In genomic region chr3:27914199-27914598, GRCh38 we compare ENCODE assay signal across 16 cellular contexts.
DNase-seq lines count a peak whose midpoint lies in the region; FAIRE-seq and TF ChIP-seq lines count a peak whose summit lies in the region.
"Had no signal": no experiment of that assay in that cellular context is flagged by ENCODE, and none has a peak within 500 bp of the region (broad histone marks: within the 10 kb centered on the region; RNA-seq: fewer than 3 reads in every experiment).

No MANE protein-coding gene starts in this region.

- H3K4me1 ChIP-seq in SK-N-SH (ENCODE audit: control insufficient read depth in 1 of 2, insufficient read depth in 2 of 2, low read depth in 1 of 2, low read length in 1 of 2) = no peaks in the 10 kb centered on the region; a peak in 1 of 4 replicates
- H3K4me1 ChIP-seq in kidney (ENCODE audit: control insufficient read depth in 1 of 2, insufficient read depth in 1 of 2, low read depth in 1 of 2, low read length in 2 of 2) = no peaks in the 10 kb centered on the region
- H3K4me1 ChIP-seq: lower lobe of right lung, parathyroid adenoma had no signal

- POLR2A ChIA-PET in SK-N-SH (lab: Yijun Ruan, JAX) = no interaction called here

- FAIRE-seq in kidney (lab: Jason Lieb, UNC) = no peak

- CTCF ChIA-PET in SK-N-SH (lab: Yijun Ruan, JAX) = interaction anchor here (0.7 to 1.5 kb wide), 2 partner anchors 10 to 374 kb away, joined by 3 to 6 read pairs; no protein-coding TSS in a partner anchor

- H4K20me1 ChIP-seq in SK-N-SH (ENCODE audit: insufficient read depth) = no peaks in the 10 kb centered on the region

- H3K9ac ChIP-seq in SK-N-SH (no peak overlapping the region), kidney (ENCODE audit: low read length in 2 of 2) (no peak overlapping the region)
- H3K9ac ChIP-seq: KMS-11, parathyroid adenoma had no signal

- 13% methylated on average over 4 of the region's 6 CpGs for WGBS in SK-N-SH (ENCODE audit: low lambda C conversion rate)

- H3K36me3 ChIP-seq in SK-N-SH (replicated peaks in 1 of 2; ENCODE audit: control insufficient read depth in 1 of 2, insufficient read depth in 2 of 2, low read length in 1 of 2) = no peaks in the 10 kb centered on the region
- H3K36me3 ChIP-seq in kidney (ENCODE audit: control insufficient read depth in 1 of 2, insufficient read depth in 2 of 2, low read length in 2 of 2) = no peaks in the 10 kb centered on the region
- H3K36me3 ChIP-seq: lower lobe of right lung had no signal

- in situ Hi-C loops in KBM-7 (cut with MboI; ENCODE audit: low pct_unique_long_range_greater_than_20kb, low sequenced_read_pairs) = no loop called here

- H3K4me3 ChIP-seq in SK-N-SH (ENCODE audit: low read depth in 2 of 2, low read length in 1 of 2) (no peak overlapping the region; a peak in 1 of 4 replicates), kidney (ENCODE audit: low read length in 2 of 2) (no peak overlapping the region)
- H3K4me3 ChIP-seq: lower lobe of right lung had no signal

- TF ChIP-seq RAD21 in SK-N-SH (IDR thresholded peaks at IDR 0.05; ENCODE audit: low read length) = peak; percentile 31

- H2AFZ ChIP-seq in SK-N-SH (ENCODE audit: low read depth) = 0 out of 2 replicates have a peak overlapping the region, but pooled peaks have one; percentile 6
- H2AFZ ChIP-seq: parathyroid adenoma had no signal

- DNase-seq in DMS 273 (lab: John Stamatoyannopoulos, UW; ENCODE audit: unreplicated experiment) = peak; percentile 8
- DNase-seq in DMS 273 treated with DMSO at 0.1 percent for 48 hours (lab: John Stamatoyannopoulos, UW) = no peak
- peak; percentile 19 for DNase-seq in KBM-7
- peak; percentile 5 for DNase-seq in SK-N-SH
- DNase-seq in myocyte (ENCODE audit: low read depth) = peak; percentile 35
- no peak for DNase-seq in T1000 (lab: John Stamatoyannopoulos, UW)
- no peak for DNase-seq in hypothalamus (lab: John Stamatoyannopoulos, UW)
- DNase-seq in kidney = no peak
- DNase-seq: 8988T; activated CD4-positive, alpha-beta T cell treated with anti-CD3 and anti-CD28 coated beads, Interleukin-2, amount 50 U/mL, for 4 hours; activated naive CD4-positive, alpha-beta T cell treated with Interleukin-2 at 50 U/mL for 16 hours; lower lobe of right lung; NCI-H446 treated with DMSO at 0.1 percent for 48 hours; stimulated activated naive B cell treated with anti-CD40 and anti-IgM and Interleukin-4, amounts not matched to agents 10 μg/mL and 1 μg/mL and 100 μg/mL, for 72 hours had no signal

- intact Hi-C loops in kidney (cut with DNase I) = no loop called here

- no peaks in the 10 kb centered on the region for H3F3A ChIP-seq in SK-N-SH (replicated peaks; ENCODE audit: insufficient read depth)

- no peaks in the 10 kb centered on the region for H3K9me2 ChIP-seq in SK-N-SH

- peak; percentile 29; the same call in 1 of the 2 replicates for TF ChIP-seq CTCF in SK-N-SH (IDR thresholded peaks at IDR 0.05)
- TF ChIP-seq CTCF in kidney (IDR thresholded peaks at IDR 0.05; ENCODE audit: borderline replicate concordance, extremely low read depth, insufficient read depth) = no peak

- no peaks in the 10 kb centered on the region for H3K79me2 ChIP-seq in SK-N-SH (ENCODE audit: insufficient read depth)
- H3K79me2 ChIP-seq: parathyroid adenoma had no signal

- H3K27ac ChIP-seq in SK-N-SH (ENCODE audit: low read depth in 2 of 2, low read length in 1 of 2) = no peak overlapping the region
- no peak overlapping the region for H3K27ac ChIP-seq in kidney (ENCODE audit: low read depth in 2 of 2, low read length in 2 of 2)
- H3K27ac ChIP-seq: KMS-11, lower lobe of right lung, parathyroid adenoma had no signal

- H3K4me2 ChIP-seq in SK-N-SH = peak overlapping the region; percentile 63; the same call in 1 of the 2 replicates
- H3K4me2 ChIP-seq: KMS-11 had no signal

- H3K9me3 ChIP-seq in SK-N-SH (no peaks in the 10 kb centered on the region), kidney (ENCODE audit: control insufficient read depth in 1 of 2, low read length in 2 of 2) (no peaks in the 10 kb centered on the region)
- H3K9me3 ChIP-seq: lower lobe of right lung had no signal

- TF ChIP-seq EP300 in SK-N-SH (IDR thresholded peaks at IDR 0.05; ENCODE audit: borderline replicate concordance in 1 of 2, low read depth in 1 of 2, low read length in 1 of 2) = no peak

- H3K27me3 ChIP-seq in SK-N-SH (ENCODE audit: insufficient read depth) = peaks cover 4% of the 10 kb centered on the region; the same call in 1 of the 2 replicates

TF ChIP-seq in SK-N-SH, 30 proteins besides CTCF, POLR2A, EP300 and RAD21:
- TF ChIP-seq SIN3A (IDR thresholded peaks at IDR 0.05; ENCODE audit: borderline replicate concordance, low read depth, low read length) (no peak), MEF2A (IDR thresholded peaks at IDR 0.05; ENCODE audit: borderline replicate concordance, low read depth) (no peak), PBX3 (IDR thresholded peaks at IDR 0.05) (no peak), NFIC (IDR thresholded peaks at IDR 0.05; ENCODE audit: borderline replicate concordance) (no peak), USF2 (IDR thresholded peaks at IDR 0.05; ENCODE audit: borderline replicate concordance, low read depth, low read length) (no peak), GABPA (IDR thresholded peaks at IDR 0.05; ENCODE audit: low read depth) (no peak), GATA2 (CRISPR knock-in tag; IDR thresholded peaks at IDR 0.05) (no peak), CHD2 (IDR thresholded peaks at IDR 0.05; ENCODE audit: low read length, partially characterized antibody) (no peak), USF1 (IDR thresholded peaks at IDR 0.05; ENCODE audit: borderline replicate concordance, low read depth) (no peak), NRF1 (IDR thresholded peaks at IDR 0.05; ENCODE audit: low read depth, low read length) (no peak)

Comparison
In these comparisons a context has a peak if more than half of its experiments do, and no peak if none do; other contexts are left out.
1. DNase-seq: peak in DMS 273 (single experiment), KBM-7 (single experiment), SK-N-SH (single experiment) and myocyte (single experiment); none in DMS 273 treated with DMSO at 0.1 percent for 48 hours (single experiment), T1000 (single experiment), hypothalamus (0 of 51) and kidney (single experiment).